27 cellular contexts compared by ENCODE assay signal in genomic region chr11:31966846-31967245, GRCh38.
"Had no signal": no experiment of that assay in that cellular context is flagged by ENCODE, and none has a peak within 500 bp of the region (broad histone marks: within the 10 kb centered on the region; RNA-seq: fewer than 3 reads in every experiment).

No MANE protein-coding gene starts in this region.

- H3K27ac ChIP-seq: ascending aorta, brain microvascular endothelial cell, coronary artery, dorsolateral prefrontal cortex, VCaP had no signal

- ATAC-seq: activated naive CD4-positive, alpha-beta T cell treated with anti-CD3 and anti-CD28 coated beads, Interleukin-2, amount 50 U/mL, for 72 hours; activated T-cell treated with anti-CD3 and anti-CD28 coated beads, Interleukin-2, amount 50 U/mL, for 72 hours; esophagus mucosa; WTC11 had no signal

- H3K9me3 ChIP-seq: ascending aorta had no signal

- H3K27ac Mint-ChIP-seq: activated CD4-positive, alpha-beta memory T cell treated with anti-CD3 and anti-CD28 coated beads, Interleukin-2, amount 10 ng/mL, durations not matched to agents 7 days and 5 days; activated CD4-positive, alpha-beta T cell treated with anti-CD3 and anti-CD28 coated beads, Interleukin-2, amount 10 ng/mL, durations not matched to agents 7 days and 5 days; activated naive CD4-positive, alpha-beta T cell treated with anti-CD3 and anti-CD28 coated beads, Interleukin-2, amount 10 ng/mL, durations not matched to agents 7 days and 5 days; activated naive CD4-positive, alpha-beta T cell treated with anti-CD3 and anti-CD28 coated beads, Interleukin-2, amount 50 U/mL, for 72 hours; activated naive CD8-positive, alpha-beta T cell treated with anti-CD3 and anti-CD28 coated beads, Interleukin-2, amount 10 ng/mL, durations not matched to agents 7 days and 5 days; activated T-cell treated with anti-CD3 and anti-CD28 coated beads, Interleukin-2, amount 50 U/mL, for 24 hours; activated T-cell treated with anti-CD3 and anti-CD28 coated beads, Interleukin-2, amount 50 U/mL, for 72 hours; dendritic cell treated with granulocyte-macrophage colony-stimulating factor and Interleukin-4, amounts not matched to agents 40 ng/mL and 50 ng/mL, for 4 days; endodermal cell; WTC11 had no signal

- DNase-seq: activated CD4-positive, alpha-beta memory T cell treated with anti-CD3 and anti-CD28 coated beads, Interleukin-2, amount 10 ng/mL, durations not matched to agents 7 days and 5 days; activated CD4-positive, alpha-beta T cell treated with anti-CD3 and anti-CD28 coated beads for 1 hour; activated CD4-positive, alpha-beta T cell treated with anti-CD3 and anti-CD28 coated beads for 4 hours; activated CD4-positive, alpha-beta T cell treated with anti-CD3 and anti-CD28 coated beads, Interleukin-2, amount 10 ng/mL, durations not matched to agents 7 days and 5 days; activated CD4-positive, alpha-beta T cell treated with anti-CD3 and anti-CD28 coated beads, Interleukin-2, amount 50 U/mL, for 4 hours; activated CD8-positive, alpha-beta memory T cell treated with anti-CD3 and anti-CD28 coated beads, Interleukin-2, amount 50 U/mL, for 48 hours; activated gamma-delta T cell; activated naive CD4-positive, alpha-beta T cell; activated naive CD4-positive, alpha-beta T cell treated with anti-CD3 and anti-CD28 coated beads, Interleukin-2, amount 10 ng/mL, durations not matched to agents 7 days and 5 days; activated naive CD8-positive, alpha-beta T cell treated with anti-CD3 and anti-CD28 coated beads, Interleukin-2, amount 10 ng/mL, durations not matched to agents 7 days and 5 days; activated T-cell treated with anti-CD3 and anti-CD28 coated beads for 4 hours; activated T-cell treated with anti-CD3 and anti-CD28 coated beads, Interleukin-2, amount 50 U/mL, for 24 hours; activated T-cell treated with anti-CD3 and anti-CD28 coated beads, Interleukin-2, amount 50 U/mL, for 72 hours; brain microvascular endothelial cell; dorsolateral prefrontal cortex; effector memory CD4-positive, alpha-beta T cell; endodermal cell; foreskin fibroblast; T-helper 2 cell had no signal

- H3K36me3 Mint-ChIP-seq: activated naive CD4-positive, alpha-beta T cell treated with anti-CD3 and anti-CD28 coated beads, Interleukin-2, amount 10 ng/mL, durations not matched to agents 7 days and 5 days; activated naive CD4-positive, alpha-beta T cell treated with anti-CD3 and anti-CD28 coated beads, Interleukin-2, amount 50 U/mL, for 72 hours; activated naive CD8-positive, alpha-beta T cell treated with anti-CD3 and anti-CD28 coated beads, Interleukin-2, amount 10 ng/mL, durations not matched to agents 7 days and 5 days had no signal

- H3K27me3 Mint-ChIP-seq: activated CD4-positive, alpha-beta memory T cell treated with anti-CD3 and anti-CD28 coated beads, Interleukin-2, amount 10 ng/mL, durations not matched to agents 7 days and 5 days; dendritic cell treated with granulocyte-macrophage colony-stimulating factor and Interleukin-4, amounts not matched to agents 40 ng/mL and 50 ng/mL, for 4 days had no signal

- H3K4me3 ChIP-seq: ascending aorta, coronary artery, dorsolateral prefrontal cortex had no signal

- H3K4me1 ChIP-seq: ascending aorta had no signal

- H3K9me3 Mint-ChIP-seq: activated CD4-positive, alpha-beta memory T cell treated with anti-CD3 and anti-CD28 coated beads, Interleukin-2, amount 10 ng/mL, durations not matched to agents 7 days and 5 days; activated CD4-positive, alpha-beta T cell treated with anti-CD3 and anti-CD28 coated beads, Interleukin-2, amount 10 ng/mL, durations not matched to agents 7 days and 5 days; activated naive CD4-positive, alpha-beta T cell treated with anti-CD3 and anti-CD28 coated beads, Interleukin-2, amount 10 ng/mL, durations not matched to agents 7 days and 5 days; activated naive CD4-positive, alpha-beta T cell treated with anti-CD3 and anti-CD28 coated beads, Interleukin-2, amount 50 U/mL, for 72 hours; activated naive CD8-positive, alpha-beta T cell treated with anti-CD3 and anti-CD28 coated beads, Interleukin-2, amount 10 ng/mL, durations not matched to agents 7 days and 5 days; activated T-cell treated with anti-CD3 and anti-CD28 coated beads, Interleukin-2, amount 50 U/mL, for 24 hours; activated T-cell treated with anti-CD3 and anti-CD28 coated beads, Interleukin-2, amount 50 U/mL, for 72 hours; central memory CD8-positive, alpha-beta T cell; dendritic cell treated with granulocyte-macrophage colony-stimulating factor and Interleukin-4, amounts not matched to agents 40 ng/mL and 50 ng/mL, for 4 days had no signal

- H3K27me3 ChIP-seq: ascending aorta, brain microvascular endothelial cell had no signal

- H3K4me3 Mint-ChIP-seq: activated CD4-positive, alpha-beta memory T cell treated with anti-CD3 and anti-CD28 coated beads, Interleukin-2, amount 10 ng/mL, durations not matched to agents 7 days and 5 days; activated CD4-positive, alpha-beta T cell treated with anti-CD3 and anti-CD28 coated beads, Interleukin-2, amount 10 ng/mL, durations not matched to agents 7 days and 5 days; activated naive CD4-positive, alpha-beta T cell treated with anti-CD3 and anti-CD28 coated beads, Interleukin-2, amount 10 ng/mL, durations not matched to agents 7 days and 5 days; activated naive CD8-positive, alpha-beta T cell treated with anti-CD3 and anti-CD28 coated beads, Interleukin-2, amount 10 ng/mL, durations not matched to agents 7 days and 5 days; activated T-cell treated with anti-CD3 and anti-CD28 coated beads, Interleukin-2, amount 50 U/mL, for 24 hours; activated T-cell treated with anti-CD3 and anti-CD28 coated beads, Interleukin-2, amount 50 U/mL, for 72 hours; central memory CD8-positive, alpha-beta T cell; dendritic cell treated with granulocyte-macrophage colony-stimulating factor and Interleukin-4, amounts not matched to agents 40 ng/mL and 50 ng/mL, for 4 days; endodermal cell; WTC11 had no signal

- H3K4me1 Mint-ChIP-seq: activated CD4-positive, alpha-beta memory T cell treated with anti-CD3 and anti-CD28 coated beads, Interleukin-2, amount 10 ng/mL, durations not matched to agents 7 days and 5 days; activated CD4-positive, alpha-beta T cell treated with anti-CD3 and anti-CD28 coated beads, Interleukin-2, amount 10 ng/mL, durations not matched to agents 7 days and 5 days; activated naive CD4-positive, alpha-beta T cell treated with anti-CD3 and anti-CD28 coated beads, Interleukin-2, amount 10 ng/mL, durations not matched to agents 7 days and 5 days; activated naive CD8-positive, alpha-beta T cell treated with anti-CD3 and anti-CD28 coated beads, Interleukin-2, amount 10 ng/mL, durations not matched to agents 7 days and 5 days; central memory CD8-positive, alpha-beta T cell; WTC11 had no signal

- H3K36me3 ChIP-seq: ascending aorta, brain microvascular endothelial cell had no signal
